13 cellular contexts compared by ENCODE assay signal in the genomic region with DNA sequence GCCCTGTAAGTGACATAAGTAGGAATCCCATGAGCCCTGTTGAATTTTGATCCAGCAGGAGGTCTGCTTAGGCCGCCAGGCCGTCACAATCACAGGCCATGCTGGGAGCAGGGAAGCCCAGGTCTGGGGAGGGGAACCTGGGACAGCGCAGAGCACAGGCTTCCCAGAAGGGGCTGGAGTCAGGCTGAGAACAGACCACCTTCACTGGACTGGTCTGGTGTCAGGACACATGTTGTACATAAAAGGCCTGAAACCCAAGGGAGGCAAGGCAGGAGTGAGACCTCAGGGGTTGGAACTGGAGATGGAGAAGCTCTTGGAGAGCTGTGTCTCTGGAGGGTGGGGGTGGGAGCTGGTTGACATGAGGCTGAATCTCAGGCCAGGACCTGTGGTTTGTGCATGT.
DNase-seq lines count a peak whose midpoint lies in the region; ATAC-seq and TF ChIP-seq lines count a peak whose summit lies in the region.
"Had no signal": no experiment of that assay in that cellular context is flagged by ENCODE, and none has a peak within 500 bp of the region (broad histone marks: within the 10 kb centered on the region; RNA-seq: fewer than 3 reads in every experiment).

No MANE protein-coding gene starts in this region.

- H3K27ac Mint-ChIP-seq in CD14-positive monocyte: peak overlapping the region; percentile 3 to 80 (median 35)
- peak overlapping the region; percentile 53 for H3K27ac Mint-ChIP-seq in activated T-helper 17 cell treated with anti-CD3 and anti-CD28 coated beads, Interleukin-2, amount 50 U/mL, for 72 hours

- no peak for ATAC-seq in activated T-helper 17 cell treated with anti-CD3 and anti-CD28 coated beads, Interleukin-2, amount 50 U/mL, for 72 hours (replicated peaks)
- no peak for ATAC-seq in psoas muscle
- ATAC-seq: A549, GM12878, HepG2 had no signal

- no peak for DNase-seq in CD14-positive monocyte (ENCODE audit: low spot score)
- DNase-seq in islet precursor cell: peak; percentile 41
- DNase-seq in psoas muscle: no peak
- DNase-seq in SK-N-DZ (ENCODE audit: low spot score): no peak
- DNase-seq in vagina (ENCODE audit: extremely low spot score in 2 of 2): no peak
- DNase-seq: BE2C; Calu3; CD4-positive, CD25-positive, alpha-beta regulatory T cell; DMS 273 treated with DMSO at 0.1 percent for 48 hours had no signal

- H3K9me3 Mint-ChIP-seq in CD14-positive monocyte: no peaks in the 10 kb centered on the region
- no peaks in the 10 kb centered on the region for H3K9me3 Mint-ChIP-seq in activated T-helper 17 cell treated with anti-CD3 and anti-CD28 coated beads, Interleukin-2, amount 50 U/mL, for 72 hours
- H3K9me3 Mint-ChIP-seq: CD4-positive, CD25-positive, alpha-beta regulatory T cell had no signal

- H3K27me3 ChIP-seq in psoas muscle (ENCODE audit: insufficient read depth in 3 of 3, low read length in 2 of 3) (no peaks in the 10 kb centered on the region), vagina (no peaks in the 10 kb centered on the region)
- H3K27me3 ChIP-seq: BE2C had no signal

- no peak for TF ChIP-seq POLR2A in vagina (IDR thresholded peaks at IDR 0.05)

- H3K4me3 Mint-ChIP-seq in CD14-positive monocyte: no peak overlapping the region
- H3K4me3 Mint-ChIP-seq in activated T-helper 17 cell treated with anti-CD3 and anti-CD28 coated beads, Interleukin-2, amount 50 U/mL, for 72 hours: no peak overlapping the region
- H3K4me3 Mint-ChIP-seq: CD4-positive, CD25-positive, alpha-beta regulatory T cell had no signal

- intact Hi-C loops in CD14-positive monocyte (cut with micrococcal nuclease): loop anchor here in 1 of 2 donors (10.0 kb wide), 1 partner anchor 96 kb away; no protein-coding TSS in a partner anchor
- intact Hi-C loops in psoas muscle (cut with DNase I): no loop called here
- intact Hi-C loops in vagina (cut with DNase I): no loop called here

- peaks cover 4 to 7% of the 10 kb centered on the region in 2 donors for H3K36me3 Mint-ChIP-seq in CD14-positive monocyte
- no peaks in the 10 kb centered on the region for H3K36me3 Mint-ChIP-seq in activated T-helper 17 cell treated with anti-CD3 and anti-CD28 coated beads, Interleukin-2, amount 50 U/mL, for 72 hours (ENCODE audit: low read depth)

- H3K4me1 Mint-ChIP-seq in CD14-positive monocyte: peaks cover 34% of the 10 kb centered on the region
- H3K4me1 Mint-ChIP-seq in activated T-helper 17 cell treated with anti-CD3 and anti-CD28 coated beads, Interleukin-2, amount 50 U/mL, for 72 hours: peaks cover 6% of the 10 kb centered on the region

- no peaks in the 10 kb centered on the region for H3K36me3 ChIP-seq in psoas muscle (ENCODE audit: insufficient read depth in 1 of 2, low read depth in 1 of 2)
- H3K36me3 ChIP-seq in vagina: no peaks in the 10 kb centered on the region
- H3K36me3 ChIP-seq: BE2C had no signal

- 88 to 99% (median 91%) methylated on average over 3 of the region's 3 CpGs for WGBS in psoas muscle, 3 donors

- H3K9me3 ChIP-seq in psoas muscle: no peaks in the 10 kb centered on the region
- no peaks in the 10 kb centered on the region for H3K9me3 ChIP-seq in vagina
- H3K9me3 ChIP-seq: A549, BE2C had no signal

- peaks cover 0 to 1% (median 0%) of the 10 kb centered on the region in 3 donors for H3K27me3 Mint-ChIP-seq in CD14-positive monocyte (ENCODE audit: low read depth in 3 of 3)
- H3K27me3 Mint-ChIP-seq in activated T-helper 17 cell treated with anti-CD3 and anti-CD28 coated beads, Interleukin-2, amount 50 U/mL, for 72 hours: no peaks in the 10 kb centered on the region
- H3K27me3 Mint-ChIP-seq: CD4-positive, CD25-positive, alpha-beta regulatory T cell had no signal

- H3K4me1 ChIP-seq in psoas muscle: peaks cover 53% of the 10 kb centered on the region
- H3K4me1 ChIP-seq in vagina: peaks cover 16% of the 10 kb centered on the region
- H3K4me1 ChIP-seq: A549, BE2C had no signal

- H3K27ac ChIP-seq in psoas muscle: no peak overlapping the region
- H3K27ac ChIP-seq in vagina: no peak overlapping the region
- H3K27ac ChIP-seq: A549 had no signal

- no peak overlapping the region for H3K4me3 ChIP-seq in psoas muscle
- H3K4me3 ChIP-seq in vagina: no peak overlapping the region
- H3K4me3 ChIP-seq: A549, GM12878 had no signal

- no peak for TF ChIP-seq CTCF in CD14-positive monocyte (IDR thresholded peaks at IDR 0.05)
- TF ChIP-seq CTCF in psoas muscle (IDR thresholded peaks at IDR 0.05): no peak
- TF ChIP-seq CTCF in vagina (IDR thresholded peaks at IDR 0.05): no peak
